In the genomic region with DNA sequence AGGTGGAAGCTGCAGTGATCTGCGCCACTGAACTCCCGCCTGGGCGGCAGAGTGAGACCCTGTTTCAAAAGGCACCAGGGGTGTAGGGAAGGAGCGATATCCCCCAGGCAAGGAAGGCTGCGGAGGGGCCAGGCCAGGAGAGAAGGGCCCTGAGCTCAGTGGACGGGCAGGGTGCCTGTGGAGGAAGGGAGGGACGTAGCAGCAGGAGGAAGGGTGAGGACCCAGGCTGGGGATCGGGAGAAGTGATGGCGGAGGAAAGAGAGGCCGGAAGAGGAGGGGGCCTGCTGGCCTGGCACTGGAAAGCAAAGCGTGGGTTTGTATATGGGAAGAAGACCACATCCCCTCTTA, we compare ENCODE assay signal across 1 cellular context.
TF ChIP-seq lines count a peak whose summit lies in the region.

No MANE protein-coding gene starts in this region.

TF ChIP-seq in GM12878, 131 proteins besides CTCF, POLR2A, EP300 and RAD21 (continued from another document):
- TF ChIP-seq PRDM15 (CRISPR knock-in tag; IDR thresholded peaks at IDR 0.05) (no peak), HCFC1 (IDR thresholded peaks at IDR 0.05; ENCODE audit: low read length) (no peak), HSF1 (IDR thresholded peaks at IDR 0.05; ENCODE audit: low read depth, low read length) (no peak), CREB1 (IDR thresholded peaks at IDR 0.05; ENCODE audit: low read depth) (no peak), POLR2AphosphoS5 (IDR thresholded peaks at IDR 0.05; ENCODE audit: low read length) (peak; percentile 24; the same call in 1 of the 2 replicates), RB1 (IDR thresholded peaks at IDR 0.05; ENCODE audit: borderline replicate concordance) (no peak), PML (IDR thresholded peaks at IDR 0.05; ENCODE audit: low read length) (0 out of 2 replicates have a peak, but pooled peaks have one; percentile 48), EED (IDR thresholded peaks at IDR 0.05; ENCODE audit: low read depth) (peak; percentile 38; the same call in 1 of the 2 replicates), RAD51 (IDR thresholded peaks at IDR 0.05) (no peak), YY1 (IDR thresholded peaks at IDR 0.05; ENCODE audit: low read depth, low read length) (peak; percentile 5; the same call in 1 of the 2 replicates), ZBTB40 (IDR thresholded peaks at IDR 0.05; ENCODE audit: borderline replicate concordance) (0 out of 2 replicates have a peak, but pooled peaks have one; percentile 14), IRF3 (IDR thresholded peaks at IDR 0.05) (no peak)
- TF ChIP-seq, protein P1, sequence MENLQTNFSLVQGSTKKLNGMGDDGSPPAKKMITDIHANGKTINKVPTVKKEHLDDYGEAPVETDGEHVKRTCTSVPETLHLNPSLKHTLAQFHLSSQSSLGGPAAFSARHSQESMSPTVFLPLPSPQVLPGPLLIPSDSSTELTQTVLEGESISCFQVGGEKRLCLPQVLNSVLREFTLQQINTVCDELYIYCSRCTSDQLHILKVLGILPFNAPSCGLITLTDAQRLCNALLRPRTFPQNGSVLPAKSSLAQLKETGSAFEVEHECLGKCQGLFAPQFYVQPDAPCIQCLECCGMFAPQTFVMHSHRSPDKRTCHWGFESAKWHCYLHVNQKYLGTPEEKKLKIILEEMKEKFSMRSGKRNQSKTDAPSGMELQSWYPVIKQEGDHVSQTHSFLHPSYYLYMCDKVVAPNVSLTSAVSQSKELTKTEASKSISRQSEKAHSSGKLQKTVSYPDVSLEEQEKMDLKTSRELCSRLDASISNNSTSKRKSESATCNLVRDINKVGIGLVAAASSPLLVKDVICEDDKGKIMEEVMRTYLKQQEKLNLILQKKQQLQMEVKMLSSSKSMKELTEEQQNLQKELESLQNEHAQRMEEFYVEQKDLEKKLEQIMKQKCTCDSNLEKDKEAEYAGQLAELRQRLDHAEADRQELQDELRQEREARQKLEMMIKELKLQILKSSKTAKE (IDR thresholded peaks at IDR 0.05; ENCODE audit: low read depth, poor library complexity, severe bottlenecking), result no peak
- TF ChIP-seq, protein P2, sequence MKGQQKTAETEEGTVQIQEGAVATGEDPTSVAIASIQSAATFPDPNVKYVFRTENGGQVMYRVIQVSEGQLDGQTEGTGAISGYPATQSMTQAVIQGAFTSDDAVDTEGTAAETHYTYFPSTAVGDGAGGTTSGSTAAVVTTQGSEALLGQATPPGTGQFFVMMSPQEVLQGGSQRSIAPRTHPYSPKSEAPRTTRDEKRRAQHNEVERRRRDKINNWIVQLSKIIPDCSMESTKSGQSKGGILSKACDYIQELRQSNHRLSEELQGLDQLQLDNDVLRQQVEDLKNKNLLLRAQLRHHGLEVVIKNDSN (IDR thresholded peaks at IDR 0.05; ENCODE audit: borderline replicate concordance, extremely low read length, insufficient read depth, low read depth, low read length), result no peak
